In the genomic region with DNA sequence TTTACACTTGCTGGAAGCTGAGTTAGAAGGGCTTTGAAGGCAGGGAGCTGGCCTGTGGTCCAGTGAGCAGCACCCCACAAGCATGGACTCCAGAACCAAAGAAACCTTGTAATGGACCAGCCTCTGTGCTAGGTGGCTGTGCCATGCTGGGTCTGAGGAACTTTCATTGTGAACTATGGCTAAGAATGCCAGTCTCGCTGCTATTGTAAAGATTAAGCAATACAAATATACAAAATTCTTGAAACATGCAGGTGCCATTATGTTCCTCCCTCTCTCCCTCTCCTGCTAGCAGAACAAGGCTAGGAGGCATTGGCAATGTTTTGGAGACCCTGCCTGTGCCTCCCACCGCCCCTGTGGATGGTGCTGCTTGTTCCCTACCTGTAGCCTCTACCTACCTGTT, we compare ENCODE assay signal across 26 cellular contexts.
DNase-seq lines count a peak whose midpoint lies in the region; ATAC-seq and TF ChIP-seq lines count a peak whose summit lies in the region.
"Had no signal": no experiment of that assay in that cellular context is flagged by ENCODE, and none has a peak within 500 bp of the region (broad histone marks: within the 10 kb centered on the region; RNA-seq: fewer than 3 reads in every experiment).

No MANE protein-coding gene starts in this region.

- peak overlapping the region; percentile 33; the same call in 1 of the 2 replicates for H2BK120ac ChIP-seq in IMR-90 (ENCODE audit: low read depth, low read length)

- dilution Hi-C loops in IMR-90 (cut with HindIII; ENCODE audit: low sequenced_read_pairs, unreplicated experiment), result no loop called here

- CTCF ChIA-PET in IMR-90 (lab: Yijun Ruan, JAX), result no interaction called here
- CTCF ChIA-PET in PC-3 (lab: Charles Lee), result interaction anchor here (0.6 kb wide), 1 partner anchor 576 kb away, joined by 12 read pairs; no protein-coding TSS in a partner anchor
- CTCF ChIA-PET in Panc1 (lab: Charles Lee), result no interaction called here

- H4K20me1 ChIP-seq in IMR-90 (ENCODE audit: insufficient read depth, low read length) (no peaks in the 10 kb centered on the region; the same call in 1 of the 2 replicates), PC-3 (ENCODE audit: low read length) (no peaks in the 10 kb centered on the region)
- H4K20me1 ChIP-seq: BLaER1 had no signal

- H3K4me3 Mint-ChIP-seq in osteocyte (ENCODE audit: unreplicated experiment), result no peak overlapping the region
- H3K4me3 Mint-ChIP-seq: CD4-positive, alpha-beta memory T cell; CD4-positive, CD25-positive, alpha-beta regulatory T cell; CD8-positive, alpha-beta memory T cell had no signal

- H3K79me1 ChIP-seq in IMR-90 (ENCODE audit: low read depth in 1 of 2, low read length in 2 of 2), result no peaks in the 10 kb centered on the region

- H3K9me3 ChIP-seq in IMR-90 (ENCODE audit: control insufficient read depth, insufficient read depth, low read length) (no peaks in the 10 kb centered on the region), PC-3 (ENCODE audit: low read length) (no peaks in the 10 kb centered on the region), Panc1 (ENCODE audit: control insufficient read depth, insufficient read depth, low read depth, low read length) (peaks cover 6% of the 10 kb centered on the region; the same call in 1 of the 2 replicates)
- H3K9me3 ChIP-seq: BE2C, BLaER1 had no signal

- POLR2A ChIA-PET in IMR-90 (lab: Charles Lee; ENCODE audit: unreplicated experiment), result no interaction called here
- POLR2A ChIA-PET in PC-3 (lab: Charles Lee; ENCODE audit: unreplicated experiment), result no interaction called here
- POLR2A ChIA-PET in Panc1 (lab: Charles Lee), result no interaction called here

- BruUV-seq in IMR-90 (replicated peaks; lab: Mats Ljungman, UMichigan) (no TSS peak), PC-3 (replicated peaks; lab: Mats Ljungman, UMichigan) (no TSS peak), Panc1 (replicated peaks; lab: Mats Ljungman, UMichigan) (no TSS peak)

- H3K27ac ChIP-seq in IMR-90 (ENCODE audit: insufficient read depth, low read length) (no peak overlapping the region), PC-3 (ENCODE audit: low read length) (no peak overlapping the region), Panc1 (ENCODE audit: low read length) (peak overlapping the region; percentile 70; the same call in 1 of the 2 replicates)
- H3K27ac ChIP-seq: BLaER1 had no signal

- peak overlapping the region; percentile 6; the same call in 1 of the 2 replicates for H4K91ac ChIP-seq in IMR-90 (ENCODE audit: insufficient read depth, low read depth, low read length)

- no peak overlapping the region for H3K4me2 ChIP-seq in IMR-90 (ENCODE audit: low read depth, low read length)
- H3K4me2 ChIP-seq in PC-3 (ENCODE audit: low read length), result 0 out of 2 replicates have a peak overlapping the region, but pooled peaks have one; percentile 52
- H3K4me2 ChIP-seq: BLaER1 had no signal

- no peak overlapping the region for H3K56ac ChIP-seq in IMR-90 (ENCODE audit: extremely low read depth, insufficient read depth, low read length)

- H3K9me3 Mint-ChIP-seq in osteocyte (ENCODE audit: unreplicated experiment), result no peaks in the 10 kb centered on the region
- H3K9me3 Mint-ChIP-seq: CD14-positive monocyte; CD4-positive, alpha-beta memory T cell; CD4-positive, CD25-positive, alpha-beta regulatory T cell had no signal

- H3K4me1 ChIP-seq in IMR-90 (ENCODE audit: control insufficient read depth, insufficient read depth, low read length) (peaks cover 12% of the 10 kb centered on the region), PC-3 (ENCODE audit: insufficient read depth, low read length) (peaks cover 41% of the 10 kb centered on the region), Panc1 (ENCODE audit: control insufficient read depth, insufficient read depth, low read length) (peaks cover 26% of the 10 kb centered on the region)
- H3K4me1 ChIP-seq: BE2C, BLaER1 had no signal

- H3K4me3 ChIP-seq in IMR-90 (ENCODE audit: insufficient read depth, low read depth, low read length), result no peak overlapping the region
- H3K4me3 ChIP-seq in PC-3 (ENCODE audit: low read length), result no peak overlapping the region
- no peak overlapping the region for H3K4me3 ChIP-seq in Panc1 (ENCODE audit: low read depth in 2 of 2, low read length in 2 of 2)
- H3K4me3 ChIP-seq: BLaER1, GM12878 had no signal

- H3K9ac ChIP-seq in IMR-90 (ENCODE audit: low read depth, low read length) (no peak overlapping the region), PC-3 (ENCODE audit: low read length) (no peak overlapping the region)
- H3K9ac ChIP-seq: BLaER1 had no signal

- TF ChIP-seq POLR2A in IMR-90 (IDR thresholded peaks at IDR 0.05; ENCODE audit: low read depth, low read length), result no peak

- intact Hi-C loops in IMR-90 (cut with micrococcal nuclease), result no loop called here
- intact Hi-C loops in PC-3 (cut with micrococcal nuclease), result loop anchor here (10.0 kb wide), 1 partner anchor 242 kb away; a partner anchor contains a TSS
- intact Hi-C loops in Panc1 (cut with micrococcal nuclease; ENCODE audit: unreplicated experiment), result no loop called here

- no peak for TF ChIP-seq RAD21 in IMR-90 (IDR thresholded peaks at IDR 0.05; ENCODE audit: low read length)

- peak overlapping the region; percentile 81 for H2AK5ac ChIP-seq in IMR-90 (ENCODE audit: low read depth, low read length)

- no peak for DNase-seq in IMR-90
- no peak for DNase-seq in PC-3
- DNase-seq in Panc1 (ENCODE audit: low read depth, low spot score), result no peak
- DNase-seq in osteocyte (ENCODE audit: extremely low spot score, unreplicated experiment), result peak; percentile 40
- no peak for DNase-seq in activated CD4-positive, alpha-beta T cell treated with anti-CD3 and anti-CD28 coated beads, Interleukin-2, amount 50 U/mL, for 48 hours
- DNase-seq in nucleus accumbens (lab: John Stamatoyannopoulos, UW), result no peak
- DNase-seq: 8988T; ACHN; BE2C; C1 segment of cervical spinal cord; CD4-positive, alpha-beta memory T cell; CD4-positive, CD25-positive, alpha-beta regulatory T cell; CD8-positive, alpha-beta memory T cell; COR-L47; DMS 273 treated with DMSO at 0.1 percent for 48 hours; DMS153; DMS53; DMS79; DND-41; EL; GDM1 had no signal

- no peaks in the 10 kb centered on the region for H3F3A ChIP-seq in PC-3 (ENCODE audit: low read length, unreplicated experiment)

- no peak overlapping the region for H4K5ac ChIP-seq in IMR-90 (ENCODE audit: low read depth, low read length)

- no peaks in the 10 kb centered on the region for H3K9me2 ChIP-seq in PC-3 (replicated peaks; ENCODE audit: low read length)

- H3K9me1 ChIP-seq in IMR-90 (ENCODE audit: insufficient read depth, low read length), result peaks cover 23% of the 10 kb centered on the region

- H3K4ac ChIP-seq in IMR-90 (ENCODE audit: low read depth, low read length), result peak overlapping the region; percentile 33

- H3K14ac ChIP-seq in IMR-90 (replicated peaks; ENCODE audit: low read depth, low read length), result no peak overlapping the region

- WGBS in IMR-90 (ENCODE audit: extremely low coverage in 2 of 2, insufficient read length in 1 of 2), 2 experiments, result no CpG with 5 or more reads among the region's 2 CpGs

- peaks cover 18% of the 10 kb centered on the region for H3K27me3 Mint-ChIP-seq in osteocyte (ENCODE audit: unreplicated experiment)

- no peak overlapping the region for H4K8ac ChIP-seq in IMR-90 (ENCODE audit: low read depth in 2 of 2, low read length in 2 of 2)

- no peaks in the 10 kb centered on the region for H3K36me3 Mint-ChIP-seq in osteocyte (ENCODE audit: unreplicated experiment)
- H3K36me3 Mint-ChIP-seq: CD14-positive monocyte; CD4-positive, alpha-beta memory T cell; CD4-positive, CD25-positive, alpha-beta regulatory T cell; CD8-positive, alpha-beta memory T cell had no signal

- H3K18ac ChIP-seq in IMR-90 (ENCODE audit: low read depth, low read length), result no peak overlapping the region

- peak overlapping the region; percentile 21; the same call in 1 of the 3 replicates for H2BK15ac ChIP-seq in IMR-90 (ENCODE audit: low read depth, low read length)

- ATAC-seq in IMR-90 (ENCODE audit: low read depth) (no peak), PC-3 (no peak), Panc1 (no peak), HG03095 (IDR thresholded peaks at IDR 0.05; ENCODE audit: unreplicated experiment) (no peak), HG02852 (IDR thresholded peaks at IDR 0.05; ENCODE audit: unreplicated experiment) (no peak)
- ATAC-seq: GM12878 had no signal

- H2BK5ac ChIP-seq in IMR-90 (ENCODE audit: low read depth, low read length, poor library complexity, severe bottlenecking), result no peak overlapping the region

- peaks cover 3% of the 10 kb centered on the region; the same call in 1 of the 2 replicates for H3K27me3 ChIP-seq in IMR-90 (ENCODE audit: control insufficient read depth, insufficient read depth, low read length)
- H3K27me3 ChIP-seq in PC-3 (ENCODE audit: low read length), result no peaks in the 10 kb centered on the region
- H3K27me3 ChIP-seq in Panc1 (ENCODE audit: control insufficient read depth, insufficient read depth, low read length), result no peaks in the 10 kb centered on the region
- H3K27me3 ChIP-seq: BE2C, BLaER1 had no signal

- no peak overlapping the region for H3K27ac Mint-ChIP-seq in osteocyte (ENCODE audit: unreplicated experiment)
- H3K27ac Mint-ChIP-seq: CD14-positive monocyte; CD4-positive, alpha-beta memory T cell had no signal

- H2AK9ac ChIP-seq in IMR-90 (replicated peaks; ENCODE audit: low read depth, low read length, poor library complexity), result no peak overlapping the region

- H2BK20ac ChIP-seq in IMR-90 (ENCODE audit: low read depth, low read length), result peak overlapping the region; percentile 46; the same call in 1 of the 2 replicates

- TF ChIP-seq CTCF in IMR-90 (conservative IDR thresholded peaks at IDR 0.05; ENCODE audit: low read depth, low read length), result no peak
- TF ChIP-seq CTCF in PC-3 (conservative IDR thresholded peaks at IDR 0.05; ENCODE audit: low read depth, low read length), result no peak
- TF ChIP-seq CTCF in Panc1 (IDR thresholded peaks at IDR 0.05), result no peak
- TF ChIP-seq CTCF in osteocyte (IDR thresholded peaks at IDR 0.05), result no peak

- in situ Hi-C loops in IMR-90 (cut with MboI; ENCODE audit: low sequenced_read_pairs) (no loop called here), Panc1 (cut with HindIII; ENCODE audit: low pct_unique_long_range_greater_than_20kb, low sequenced_read_pairs) (no loop called here)

- H3K23ac ChIP-seq in IMR-90 (ENCODE audit: low read depth, low read length), result no peak overlapping the region

- H2AFZ ChIP-seq in IMR-90 (replicated peaks; ENCODE audit: low read length, poor library complexity), result no peak overlapping the region
- H2AFZ ChIP-seq in PC-3 (ENCODE audit: low read length), result no peak overlapping the region

- no peaks in the 10 kb centered on the region for H3K36me3 ChIP-seq in IMR-90 (ENCODE audit: control insufficient read depth, insufficient read depth, low read length)
- H3K36me3 ChIP-seq in PC-3 (ENCODE audit: low read depth, low read length), result no peaks in the 10 kb centered on the region
- no peaks in the 10 kb centered on the region for H3K36me3 ChIP-seq in Panc1 (ENCODE audit: control insufficient read depth, insufficient read depth, low read length)
- H3K36me3 ChIP-seq: BE2C, BLaER1 had no signal

- H3K79me2 ChIP-seq in PC-3 (ENCODE audit: low read length), result no peaks in the 10 kb centered on the region

- no peaks in the 10 kb centered on the region for H3K4me1 Mint-ChIP-seq in osteocyte (ENCODE audit: unreplicated experiment)
- H3K4me1 Mint-ChIP-seq: CD14-positive monocyte; CD4-positive, alpha-beta memory T cell; CD4-positive, CD25-positive, alpha-beta regulatory T cell; CD8-positive, alpha-beta memory T cell had no signal
